Comparison of ENCODE assay signal across 19 cellular contexts in the genomic region with DNA sequence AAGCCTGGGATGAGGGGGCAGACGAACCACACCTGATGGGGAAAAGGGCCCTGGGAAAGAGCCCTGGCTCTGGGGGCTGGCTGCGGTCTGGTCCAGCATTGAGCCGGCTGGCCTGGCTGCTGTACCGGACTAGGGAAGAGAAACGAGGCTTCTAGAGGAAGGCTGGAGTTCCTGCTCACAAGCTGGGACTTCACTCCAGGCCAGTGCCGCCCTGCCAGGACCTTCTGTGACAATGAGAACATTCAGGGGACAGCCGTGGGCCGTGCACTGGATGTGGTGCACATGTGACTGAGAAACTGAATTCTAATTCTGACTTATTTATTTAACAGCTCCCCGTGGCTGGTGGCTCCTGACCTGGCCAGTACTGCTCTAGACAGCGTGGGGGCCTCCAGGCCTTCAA.
A peak's percentile ranks its signal among the peaks of the same experiment; 100 is the strongest.
DNase-seq lines count a peak whose midpoint lies in the region; ATAC-seq lines count a peak whose summit lies in the region.
"Had no signal": no experiment of that assay in that cellular context is flagged by ENCODE, and none has a peak within 500 bp of the region (broad histone marks: within the 10 kb centered on the region; RNA-seq: fewer than 3 reads in every experiment).

No MANE protein-coding gene starts in this region.

- DNase-seq in Ammon's horn (ENCODE audit: low spot score) = peak; percentile 90
- DNase-seq in caudate nucleus (lab: John Stamatoyannopoulos, UW) = peak in 52 of 61 donors; percentile 18 to 86 (median 66)
- peak; percentile 86 for DNase-seq in putamen (ENCODE audit: low spot score)
- DNase-seq in H7 = no peak
- no peak for DNase-seq in iPS-NIHi11 (ENCODE audit: low spot score)
- no peak for DNase-seq in natural killer cell treated with Interleukin-12 subunit alpha and Interleukin-12 subunit beta and Interleukin-15 and Interleukin-18, amount 100 ng/mL, for 72 hours (ENCODE audit: low spot score)
- no peak for DNase-seq in NCI-H146 treated with DMSO at 0.1 percent for 48 hours (lab: John Stamatoyannopoulos, UW; ENCODE audit: unreplicated experiment)
- DNase-seq: GM23248, MM.1S, NCI-H1092 treated with DMSO at 0.1 percent for 48 hours, NCI-H1694, NCI-H2107, NCI-H2227 treated with DMSO at 0.1 percent for 48 hours, NCI-H510A treated with DMSO at 0.1 percent for 48 hours, NCI-H774, SHP77 had no signal

- peaks cover 4% of the 10 kb centered on the region in 2 donors for H3K4me1 Mint-ChIP-seq in natural killer cell treated with Interleukin-12 subunit alpha and Interleukin-12 subunit beta and Interleukin-15 and Interleukin-18, amount 100 ng/mL, for 72 hours (ENCODE audit: low read depth in 2 of 2)

- peaks cover 5% of the 10 kb centered on the region for H3K36me3 ChIP-seq in H7 (replicated peaks; ENCODE audit: control insufficient read depth, insufficient read depth, low read length)

- ATAC-seq in natural killer cell treated with Interleukin-12 subunit alpha and Interleukin-12 subunit beta and Interleukin-15 and Interleukin-18, amount 100 ng/mL, for 72 hours = no peak
- ATAC-seq: HCT116 had no signal

- H3K36me3 Mint-ChIP-seq in natural killer cell treated with Interleukin-12 subunit alpha and Interleukin-12 subunit beta and Interleukin-15 and Interleukin-18, amount 100 ng/mL, for 72 hours = peaks cover 23% of the 10 kb centered on the region

- H3K4me3 ChIP-seq in H7 (ENCODE audit: insufficient read depth, low read depth, low read length) = no peak overlapping the region
- H3K4me3 ChIP-seq: BLaER1, GM23248 had no signal

- no peaks in the 10 kb centered on the region for H3K27me3 Mint-ChIP-seq in natural killer cell treated with Interleukin-12 subunit alpha and Interleukin-12 subunit beta and Interleukin-15 and Interleukin-18, amount 100 ng/mL, for 72 hours

- H3K27me3 ChIP-seq in layer of hippocampus (ENCODE audit: control insufficient read depth, insufficient read depth, low read length) (no peaks in the 10 kb centered on the region), H7 (ENCODE audit: control insufficient read depth, insufficient read depth, low read length) (no peaks in the 10 kb centered on the region)

- H3K27ac ChIP-seq in caudate nucleus (ENCODE audit: low read depth, low read length) (peak overlapping the region; percentile 65), layer of hippocampus (ENCODE audit: low read depth, low read length) (peak overlapping the region; percentile 93)
- H3K27ac ChIP-seq: BLaER1, GM23248 had no signal

- no peak overlapping the region for H3K27ac Mint-ChIP-seq in natural killer cell treated with Interleukin-12 subunit alpha and Interleukin-12 subunit beta and Interleukin-15 and Interleukin-18, amount 100 ng/mL, for 72 hours

- H3K9me3 Mint-ChIP-seq in natural killer cell treated with Interleukin-12 subunit alpha and Interleukin-12 subunit beta and Interleukin-15 and Interleukin-18, amount 100 ng/mL, for 72 hours = no peaks in the 10 kb centered on the region

- no peak overlapping the region for H3K4me3 Mint-ChIP-seq in natural killer cell treated with Interleukin-12 subunit alpha and Interleukin-12 subunit beta and Interleukin-15 and Interleukin-18, amount 100 ng/mL, for 72 hours

Comparison
In these comparisons a context has a peak if more than half of its experiments do, and no peak if none do; other contexts are left out.
1. DNase-seq: peak in Ammon's horn (single experiment), caudate nucleus (52 of 61) and putamen (single experiment); none in H7 (single experiment), iPS-NIHi11 (single experiment), natural killer cell treated with Interleukin-12 subunit alpha and Interleukin-12 subunit beta and Interleukin-15 and Interleukin-18, amount 100 ng/mL, for 72 hours (single experiment) and NCI-H146 treated with DMSO at 0.1 percent for 48 hours (single experiment).